ENCODE assay signal across 8 cellular contexts in the genomic region with DNA sequence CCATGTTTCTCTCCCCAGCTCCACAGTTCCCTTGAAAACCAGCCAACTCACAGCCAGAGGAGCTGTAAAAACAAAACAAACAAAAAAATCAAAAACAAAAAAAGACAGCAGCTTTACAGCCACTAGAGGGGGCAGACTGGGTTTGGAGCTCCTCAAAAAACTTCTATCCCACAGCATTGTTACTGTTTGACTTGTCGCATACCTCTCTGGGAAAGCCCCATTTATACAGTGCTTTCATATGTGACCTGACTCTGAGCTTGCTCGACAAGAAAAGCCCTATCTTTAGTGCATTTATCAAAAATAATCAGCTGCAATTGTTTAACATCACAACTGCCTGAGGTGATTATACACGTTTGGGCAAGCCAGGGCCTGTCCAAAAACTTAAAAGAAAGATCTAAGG. TPM values are rescaled to one million over a fixed set of nuclear protein-coding genes. Genes with fewer than 3 reads are reported as not detected.
DNase-seq lines count a peak whose midpoint lies in the region; ATAC-seq and TF ChIP-seq lines count a peak whose summit lies in the region.

No MANE protein-coding gene starts in this region.

- H3K9me3 ChIP-seq in psoas muscle: no peaks in the 10 kb centered on the region

- no peak overlapping the region for H3K4me3 ChIP-seq in epithelial cell of esophagus (ENCODE audit: low read length)
- H3K4me3 ChIP-seq in psoas muscle: no peak overlapping the region

- no peak overlapping the region for H3K27ac ChIP-seq in psoas muscle

- H3K4me1 ChIP-seq in psoas muscle: no peaks in the 10 kb centered on the region

- WGBS in psoas muscle, 3 donors: 13 to 29% (median 27%) methylated on average over 3 of the region's 3 CpGs

- DNase-seq in DMS114 treated with DMSO at 0.1 percent for 48 hours (lab: John Stamatoyannopoulos, UW; ENCODE audit: unreplicated experiment): peak; percentile 72
- peak; percentile 64 for DNase-seq in NCI-H69 (lab: John Stamatoyannopoulos, UW)
- peak; percentile 50 for DNase-seq in epithelial cell of esophagus (ENCODE audit: low read depth)
- DNase-seq in psoas muscle: no peak
- DNase-seq in DMS79 treated with DMSO at 0.1 percent for 48 hours (lab: John Stamatoyannopoulos, UW): no peak
- no peak for DNase-seq in stimulated activated CD4-positive, alpha-beta T cell treated with anti-CD3 and anti-CD28 coated beads, Interleukin-4, amount 100 ng/mL, for 4 hours

- H3K27me3 ChIP-seq in psoas muscle (ENCODE audit: insufficient read depth in 3 of 3, low read length in 2 of 3): peaks cover 0 to 13% (median 0%) of the 10 kb centered on the region in 3 donors

- ATAC-seq in GM18907 (IDR thresholded peaks at IDR 0.05; ENCODE audit: unreplicated experiment) (peak; percentile 100), HG03025 (IDR thresholded peaks at IDR 0.05; ENCODE audit: low FRiP score, unreplicated experiment) (peak; percentile 80), psoas muscle (no peak)

- H3K36me3 ChIP-seq in psoas muscle (ENCODE audit: insufficient read depth in 1 of 2, low read depth in 1 of 2): no peaks in the 10 kb centered on the region

- intact Hi-C loops in psoas muscle (cut with DNase I): no loop called here

- TF ChIP-seq CTCF in epithelial cell of esophagus (IDR thresholded peaks at IDR 0.05; ENCODE audit: insufficient read depth, low read depth, low read length, missing control alignments): peak; percentile 44
- TF ChIP-seq CTCF in psoas muscle (IDR thresholded peaks at IDR 0.05): peak; percentile 28

RNA-seq across cellular contexts. Expression of gene TSPAN6, which starts 21.6 kb away (rescaled TPM):
- total RNA-seq in psoas muscle: 1 to 10 TPM; 2.1 to 3.8 (median 2.8) TPM
- 1 to 10 TPM; 3.3 to 4.3 (median 3.8) TPM for polyA plus RNA-seq in psoas muscle

RNA-seq across cellular contexts. Expression of gene SRPX2, which starts 29.0 kb away (rescaled TPM):
- 1 to 10 TPM; 4.9 to 7.3 (median 5.1) TPM for total RNA-seq in psoas muscle
- polyA plus RNA-seq in psoas muscle: 1 to 10 TPM; 2.1 to 2.8 (median 2.3) TPM

RNA-seq across cellular contexts. Expression of gene TNMD, which starts 30.3 kb away (rescaled TPM):
- total RNA-seq in psoas muscle: under 1 TPM in 1 of 4 donors, not detected in 3; 0.69 TPM
- under 1 TPM in 2 of 3 donors, not detected in 1; 0.03 to 0.06 TPM for polyA plus RNA-seq in psoas muscle

Comparison
In these comparisons a context has a peak if more than half of its experiments do, and no peak if none do; other contexts are left out.
1. DNase-seq: peak in DMS114 treated with DMSO at 0.1 percent for 48 hours (single experiment), NCI-H69 (single experiment) and epithelial cell of esophagus (single experiment); none in psoas muscle (0 of 2), DMS79 treated with DMSO at 0.1 percent for 48 hours (single experiment) and stimulated activated CD4-positive, alpha-beta T cell treated with anti-CD3 and anti-CD28 coated beads, Interleukin-4, amount 100 ng/mL, for 4 hours (0 of 2).
2. ATAC-seq: peak in GM18907 (single experiment) and HG03025 (single experiment); none in psoas muscle (0 of 4).